Comparison of ENCODE assay signal across 12 cellular contexts in the genomic region with DNA sequence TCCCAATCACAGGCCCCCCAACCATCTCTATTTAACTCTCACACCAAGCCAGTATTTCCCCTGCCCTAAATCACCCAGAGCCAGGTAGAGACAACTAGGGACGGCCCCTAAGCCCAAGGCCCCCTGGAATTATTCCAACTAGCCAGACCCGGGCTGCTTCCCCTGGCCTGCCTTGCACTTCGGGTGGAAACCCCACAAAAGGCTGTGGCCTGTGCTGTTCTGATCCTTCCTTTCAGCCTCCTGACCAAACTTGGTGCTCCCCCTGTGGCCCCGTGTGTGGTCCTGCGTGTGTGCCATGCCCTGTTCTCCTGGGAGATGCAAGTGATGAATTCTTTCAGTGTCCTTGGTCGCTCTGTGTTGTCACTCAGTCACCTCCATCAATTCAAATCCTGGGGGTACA. TPM values are rescaled to one million over a fixed set of nuclear protein-coding genes. Genes with fewer than 3 reads are reported as not detected.
DNase-seq lines count a peak whose midpoint lies in the region; TF ChIP-seq lines count a peak whose summit lies in the region.
"Had no signal": no experiment of that assay in that cellular context is flagged by ENCODE, and none has a peak within 500 bp of the region (broad histone marks: within the 10 kb centered on the region; RNA-seq: fewer than 3 reads in every experiment).

No MANE protein-coding gene starts in this region.

- no peaks in the 10 kb centered on the region for H3K9me2 ChIP-seq in PC-9 (ENCODE audit: insufficient read depth)

- H3K4me3 ChIP-seq in breast epithelium: no peak overlapping the region
- no peak overlapping the region for H3K4me3 ChIP-seq in PC-9
- no peak overlapping the region for H3K4me3 ChIP-seq in esophagus squamous epithelium
- no peak overlapping the region for H3K4me3 ChIP-seq in stomach

- H3K27ac ChIP-seq in breast epithelium: peak overlapping the region; percentile 69 to 76
- H3K27ac ChIP-seq in PC-9: peak overlapping the region; percentile 16; the same call in 1 of the 2 replicates
- peak overlapping the region in 3 of 4 donors; percentile 23 to 29 (median 25) for H3K27ac ChIP-seq in esophagus squamous epithelium
- H3K27ac ChIP-seq in stomach: no peak overlapping the region
- H3K27ac ChIP-seq: SJCRH30 had no signal

- peak overlapping the region; percentile 74; the same call in 1 of the 2 replicates for H3K4me2 ChIP-seq in PC-9

- no TSS peak for BruUV-seq in MCF 10A (replicated peaks; lab: Mats Ljungman, UMichigan)
- no TSS peak for BruUV-seq in PC-9 (replicated peaks; lab: Mats Ljungman, UMichigan)

- 57 to 61% methylated on average over 6 of the region's 6 CpGs for WGBS in esophagus squamous epithelium, 2 donors
- WGBS in stomach, 5 donors: 70 to 81% (median 79%) methylated on average over 6 of the region's 6 CpGs

- peaks cover 26% of the 10 kb centered on the region; the same call in 1 of the 2 replicates for H3F3A ChIP-seq in PC-9 (ENCODE audit: insufficient read depth, low read depth)

- TF ChIP-seq CTCF in breast epithelium (IDR thresholded peaks at IDR 0.05): no peak
- no peak for TF ChIP-seq CTCF in MCF 10A (IDR thresholded peaks at IDR 0.05; ENCODE audit: unreplicated experiment)
- no peak for TF ChIP-seq CTCF in PC-9 (conservative IDR thresholded peaks at IDR 0.05)
- no peak for TF ChIP-seq CTCF in esophagus squamous epithelium (IDR thresholded peaks at IDR 0.05)
- TF ChIP-seq CTCF in stomach (IDR thresholded peaks at IDR 0.05): no peak
- no peak for TF ChIP-seq CTCF in HFFc6 (IDR thresholded peaks at IDR 0.05)

- H3K9me3 ChIP-seq in breast epithelium (no peaks in the 10 kb centered on the region), PC-9 (ENCODE audit: insufficient read depth, low read depth) (no peaks in the 10 kb centered on the region), esophagus squamous epithelium (no peaks in the 10 kb centered on the region), stomach (no peaks in the 10 kb centered on the region)
- H3K9me3 ChIP-seq: Caco-2, SJCRH30 had no signal

- H3K9me3 Mint-ChIP-seq in MCF 10A (ENCODE audit: unreplicated experiment) (no peaks in the 10 kb centered on the region), HFFc6 (no peaks in the 10 kb centered on the region)

- TF ChIP-seq POLR2A in breast epithelium (IDR thresholded peaks at IDR 0.05) (no peak), esophagus squamous epithelium (IDR thresholded peaks at IDR 0.05) (no peak), stomach (IDR thresholded peaks at IDR 0.05) (no peak)

- no peaks in the 10 kb centered on the region for H3K27me3 ChIP-seq in breast epithelium
- no peaks in the 10 kb centered on the region for H3K27me3 ChIP-seq in PC-9 (ENCODE audit: insufficient read depth, low read depth)
- no peaks in the 10 kb centered on the region for H3K27me3 ChIP-seq in esophagus squamous epithelium
- peaks cover 0 to 4% (median 0%) of the 10 kb centered on the region in 3 donors for H3K27me3 ChIP-seq in stomach
- H3K27me3 ChIP-seq: SJCRH30 had no signal

- H3K27me3 Mint-ChIP-seq in MCF 10A (ENCODE audit: insufficient read depth, unreplicated experiment) (no peaks in the 10 kb centered on the region), HFFc6 (ENCODE audit: insufficient read depth) (peaks cover 5% of the 10 kb centered on the region)

- no peaks in the 10 kb centered on the region for H3K36me3 Mint-ChIP-seq in MCF 10A (ENCODE audit: insufficient read depth, unreplicated experiment)
- H3K36me3 Mint-ChIP-seq in HFFc6 (ENCODE audit: low read depth): no peaks in the 10 kb centered on the region

- no peaks in the 10 kb centered on the region for H3K79me2 ChIP-seq in PC-9 (ENCODE audit: low read depth)

- intact Hi-C loops in breast epithelium (cut with DNase I; ENCODE audit: low total_unique reads) (no loop called here), MCF 10A (cut with micrococcal nuclease) (loop anchor here (1.0 to 10.0 kb wide), 5 partner anchors 43 to 337 kb away; a partner anchor contains a TSS), PC-9 (cut with micrococcal nuclease; ENCODE audit: unreplicated experiment) (loop anchor here (5.0 kb wide), 1 partner anchor 232 kb away; a partner anchor contains a TSS), esophagus squamous epithelium (cut with DNase I) (no loop called here), stomach (cut with DNase I; ENCODE audit: low total_unique reads) (no loop called here)

- H3K4me1 ChIP-seq in breast epithelium: peaks cover 6 to 7% of the 10 kb centered on the region in 2 donors
- peaks cover 26% of the 10 kb centered on the region for H3K4me1 ChIP-seq in PC-9 (replicated peaks; ENCODE audit: insufficient read depth)
- H3K4me1 ChIP-seq in esophagus squamous epithelium: peaks cover 25 to 47% (median 32%) of the 10 kb centered on the region in 3 donors
- peaks cover 20 to 47% (median 37%) of the 10 kb centered on the region in 4 donors for H3K4me1 ChIP-seq in stomach

- H3K4me1 Mint-ChIP-seq in MCF 10A (ENCODE audit: insufficient read depth, unreplicated experiment): peaks cover 26% of the 10 kb centered on the region
- H3K4me1 Mint-ChIP-seq in HFFc6 (ENCODE audit: low read depth): peaks cover 35% of the 10 kb centered on the region

- H3K36me3 ChIP-seq in breast epithelium (no peaks in the 10 kb centered on the region), PC-9 (ENCODE audit: low read depth) (no peaks in the 10 kb centered on the region), esophagus squamous epithelium (no peaks in the 10 kb centered on the region), stomach (no peaks in the 10 kb centered on the region)
- H3K36me3 ChIP-seq: SJCRH30 had no signal

- CTCF ChIA-PET in MCF 10A (lab: Yijun Ruan, JAX) (interaction anchor here (0.5 to 9.6 kb wide), 25 partner anchors 10 to 353 kb away, joined by 3 to 211 read pairs (median 5); a partner anchor contains a TSS), PC-9 (lab: Charles Lee) (interaction anchor here (0.8 kb wide), 1 partner anchor 118 kb away, joined by 3 read pairs; no protein-coding TSS in a partner anchor)

- POLR2A ChIA-PET in MCF 10A (lab: Yijun Ruan, JAX) (interaction anchor here (4.3 kb wide), 1 partner anchor 119 kb away, joined by 34 read pairs; no protein-coding TSS in a partner anchor), PC-9 (lab: Charles Lee; ENCODE audit: unreplicated experiment) (no interaction called here)

- H4K20me1 ChIP-seq in PC-9 (ENCODE audit: insufficient read depth): no peaks in the 10 kb centered on the region

- no peak for TF ChIP-seq EP300 in stomach (IDR thresholded peaks at IDR 0.05)

- H3K4me3 Mint-ChIP-seq in MCF 10A (ENCODE audit: unreplicated experiment) (no peak overlapping the region), HFFc6 (no peak overlapping the region)

- DNase-seq in breast epithelium (ENCODE audit: low spot score in 2 of 2): no peak
- no peak for DNase-seq in MCF 10A (ENCODE audit: unreplicated experiment)
- DNase-seq in PC-9: no peak
- DNase-seq in esophagus squamous epithelium (lab: John Stamatoyannopoulos, UW): no peak
- peak; percentile 4 for DNase-seq in stomach
- DNase-seq in HFFc6: no peak
- DNase-seq in kidney tubule cell (ENCODE audit: low spot score): no peak
- DNase-seq in D341Med (ENCODE audit: low spot score): no peak

- H3K27ac Mint-ChIP-seq in MCF 10A (ENCODE audit: low read depth, unreplicated experiment) (no peak overlapping the region), HFFc6 (no peak overlapping the region)

- H2AFZ ChIP-seq in PC-9: no peak overlapping the region

RNA-seq across cellular contexts. Expression of a gene that starts 14.9 kb away (rescaled TPM):
- total RNA-seq in breast epithelium: not detected
- total RNA-seq in MCF 10A (2022): not detected in 2 replicates
- total RNA-seq in PC-9 (2021): not detected in 2 replicates
- total RNA-seq in esophagus squamous epithelium: 1 to 10 TPM in 1 of 4 donors, under 1 TPM in 1, not detected in 2; 0.64 to 1.3 TPM
- not detected for total RNA-seq in stomach
- polyA plus RNA-seq in stomach: 1 to 10 TPM in 1 of 3 donors, not detected in 2; 3.9 TPM
- not detected for total RNA-seq in HFFc6 (2021; fragmentation: NEBNext Ultra II Directional; extraction: Animal tissue kit (Norgen Biotek cat#: 25700))
- total RNA-seq: Caco-2, left ventricle myocardium superior, myocyte, SJCRH30 had no signal

RNA-seq across cellular contexts. Expression of a gene that starts 27.7 kb away (rescaled TPM):
- total RNA-seq in breast epithelium (10 to 100 TPM; 23.4 to 33.2 (median 28.8) TPM), MCF 10A (2022) (99.9 and 105 TPM in 2 replicates), PC-9 (2021) (51.4 and 56.4 TPM in 2 replicates), esophagus squamous epithelium (10 to 100 TPM; 30.5 to 42.9 (median 33.5) TPM), stomach (100 to 1,000 TPM in 1 of 5 donors, 10 to 100 TPM in 4; 14.0 to 146 (median 37.7) TPM)
- 10 to 100 TPM; 18.6 to 35.9 (median 29.6) TPM for polyA plus RNA-seq in stomach
- 10 to 100 TPM; 37.5 to 49.0 (median 46.8) TPM for total RNA-seq in HFFc6 (2021; fragmentation: NEBNext Ultra II Directional; extraction: Animal tissue kit (Norgen Biotek cat#: 25700))

RNA-seq across cellular contexts. Expression of a gene that starts 27.8 kb away (rescaled TPM):
- total RNA-seq in breast epithelium (10 to 100 TPM; 36.0 to 42.6 (median 40.7) TPM), MCF 10A (2022) (72.5 and 80.8 TPM in 2 replicates), PC-9 (2021) (53.5 and 58.3 TPM in 2 replicates), esophagus squamous epithelium (10 to 100 TPM; 43.6 to 62.0 (median 53.4) TPM), stomach (100 to 1,000 TPM in 1 of 5 donors, 10 to 100 TPM in 4; 40.6 to 108 (median 58.9) TPM)
- polyA plus RNA-seq in stomach: 10 to 100 TPM; 56.4 to 79.3 (median 74.5) TPM
- total RNA-seq in HFFc6 (2021; fragmentation: NEBNext Ultra II Directional; extraction: Animal tissue kit (Norgen Biotek cat#: 25700)): 10 to 100 TPM; 28.0 to 34.2 (median 30.7) TPM

RNA-seq across cellular contexts. Expression of a gene that starts 43.0 kb away (rescaled TPM):
- total RNA-seq in breast epithelium (100 to 1,000 TPM; 119 to 129 (median 127) TPM), MCF 10A (2022) (43.3 and 44.8 TPM in 2 replicates), PC-9 (2021) (47.3 and 47.8 TPM in 2 replicates), esophagus squamous epithelium (10 to 100 TPM; 58.8 to 86.8 (median 71.1) TPM), stomach (100 to 1,000 TPM in 2 of 5 donors, 10 to 100 TPM in 3; 60.0 to 162 (median 84.4) TPM)
- polyA plus RNA-seq in stomach: 10 to 100 TPM; 31.8 to 56.1 (median 48.9) TPM
- 10 to 100 TPM; 66.0 to 79.4 (median 71.3) TPM for total RNA-seq in HFFc6 (2021; fragmentation: NEBNext Ultra II Directional; extraction: Animal tissue kit (Norgen Biotek cat#: 25700))

RNA-seq across cellular contexts. Expression of a gene that starts 47.2 kb away (rescaled TPM):
- total RNA-seq in breast epithelium (100 to 1,000 TPM in 1 of 3 donors, 10 to 100 TPM in 1, 1 to 10 TPM in 1; 6.2 to 164 (median 58.0) TPM), MCF 10A (2022) (not detected in 2 replicates), PC-9 (2021) (not detected in 2 replicates), esophagus squamous epithelium (10 to 100 TPM in 1 of 4 donors, 1 to 10 TPM in 3; 3.3 to 14.8 (median 7.4) TPM), stomach (10 to 100 TPM in 1 of 5 donors, 1 to 10 TPM in 2, not detected in 2; 1.3 to 43.8 (median 7.1) TPM)
- polyA plus RNA-seq in stomach: 10 to 100 TPM in 1 of 3 donors, 1 to 10 TPM in 2; 3.2 to 11.5 (median 6.4) TPM
- total RNA-seq in HFFc6 (2021; fragmentation: NEBNext Ultra II Directional; extraction: Animal tissue kit (Norgen Biotek cat#: 25700)): not detected
- total RNA-seq: Caco-2, myocyte had no signal

Comparison
In these comparisons a context has a peak if more than half of its experiments do, and no peak if none do; other contexts are left out.
1. intact Hi-C loops: an anchor here in MCF 10A (1.0 to 10.0 kb wide) and PC-9 (5.0 kb wide); none called in breast epithelium, esophagus squamous epithelium and stomach.
2. H3K27ac ChIP-seq: peak in breast epithelium (2 of 2), PC-9 (single experiment) and esophagus squamous epithelium (3 of 4); none in stomach (0 of 5).